ENCODE assay signal across 1 cellular context in genomic region chrX:123962794-123963373, GRCh38.
TF ChIP-seq lines count a peak whose summit lies in the region.

No MANE protein-coding gene starts in this region.

TF ChIP-seq in HepG2, 621 proteins besides CTCF, POLR2A, EP300 and RAD21 (continued from another document and continues in another):
- TF ChIP-seq UBTF (CRISPR knock-in tag; IDR thresholded peaks at IDR 0.05): no peak
- peak; percentile 47; the same call in 1 of the 2 replicates for TF ChIP-seq CREM (IDR thresholded peaks at IDR 0.05)
- TF ChIP-seq CREM (CRISPR knock-in tag; IDR thresholded peaks at IDR 0.05): no peak
- TF ChIP-seq ZEB1 (IDR thresholded peaks at IDR 0.05; ENCODE audit: insufficient replicate concordance, low read depth): no peak
- no peak for TF ChIP-seq PRDM4 (CRISPR knock-in tag; IDR thresholded peaks at IDR 0.05; ENCODE audit: borderline replicate concordance)
- TF ChIP-seq KMT2B (CRISPR knock-in tag; IDR thresholded peaks at IDR 0.05): no peak
- TF ChIP-seq ZMYM4 (CRISPR knock-in tag; IDR thresholded peaks at IDR 0.05): peak; percentile 51
- 0 out of 2 replicates have a peak, but pooled peaks have one; percentile 1 for TF ChIP-seq ZNF670 (CRISPR knock-in tag; IDR thresholded peaks at IDR 0.05; ENCODE audit: borderline replicate concordance)
- no peak for TF ChIP-seq TCF7L2 (IDR thresholded peaks at IDR 0.05; ENCODE audit: low read depth, low read length)
- TF ChIP-seq MAF1 (CRISPR knock-in tag; IDR thresholded peaks at IDR 0.05; ENCODE audit: borderline replicate concordance): no peak
- TF ChIP-seq ZNF746 (CRISPR knock-in tag; IDR thresholded peaks at IDR 0.05): peak; percentile 41; the same call in 1 of the 2 replicates
- no peak for TF ChIP-seq ZFP62 (CRISPR knock-in tag; IDR thresholded peaks at IDR 0.05)
- no peak for TF ChIP-seq KDM5A (IDR thresholded peaks at IDR 0.05; ENCODE audit: borderline replicate concordance, low read length)
- TF ChIP-seq CEBPG (CRISPR knock-in tag; IDR thresholded peaks at IDR 0.05): no peak
- TF ChIP-seq ZSCAN25 (CRISPR knock-in tag; IDR thresholded peaks at IDR 0.05): 0 out of 2 replicates have a peak, but pooled peaks have one; percentile 28
- peak; percentile 31; the same call in 1 of the 2 replicates for TF ChIP-seq ZNF878 (CRISPR knock-in tag; IDR thresholded peaks at IDR 0.05)
- TF ChIP-seq SALL1 (CRISPR knock-in tag; IDR thresholded peaks at IDR 0.05): peak; percentile 42
- TF ChIP-seq, protein P1, sequence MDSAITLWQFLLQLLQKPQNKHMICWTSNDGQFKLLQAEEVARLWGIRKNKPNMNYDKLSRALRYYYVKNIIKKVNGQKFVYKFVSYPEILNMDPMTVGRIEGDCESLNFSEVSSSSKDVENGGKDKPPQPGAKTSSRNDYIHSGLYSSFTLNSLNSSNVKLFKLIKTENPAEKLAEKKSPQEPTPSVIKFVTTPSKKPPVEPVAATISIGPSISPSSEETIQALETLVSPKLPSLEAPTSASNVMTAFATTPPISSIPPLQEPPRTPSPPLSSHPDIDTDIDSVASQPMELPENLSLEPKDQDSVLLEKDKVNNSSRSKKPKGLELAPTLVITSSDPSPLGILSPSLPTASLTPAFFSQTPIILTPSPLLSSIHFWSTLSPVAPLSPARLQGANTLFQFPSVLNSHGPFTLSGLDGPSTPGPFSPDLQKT (CRISPR knock-in tag; IDR thresholded peaks at IDR 0.05; ENCODE audit: borderline replicate concordance): no peak
- TF ChIP-seq, protein P2, sequence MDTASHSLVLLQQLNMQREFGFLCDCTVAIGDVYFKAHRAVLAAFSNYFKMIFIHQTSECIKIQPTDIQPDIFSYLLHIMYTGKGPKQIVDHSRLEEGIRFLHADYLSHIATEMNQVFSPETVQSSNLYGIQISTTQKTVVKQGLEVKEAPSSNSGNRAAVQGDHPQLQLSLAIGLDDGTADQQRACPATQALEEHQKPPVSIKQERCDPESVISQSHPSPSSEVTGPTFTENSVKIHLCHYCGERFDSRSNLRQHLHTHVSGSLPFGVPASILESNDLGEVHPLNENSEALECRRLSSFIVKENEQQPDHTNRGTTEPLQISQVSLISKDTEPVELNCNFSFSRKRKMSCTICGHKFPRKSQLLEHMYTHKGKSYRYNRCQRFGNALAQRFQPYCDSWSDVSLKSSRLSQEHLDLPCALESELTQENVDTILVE (CRISPR knock-in tag; IDR thresholded peaks at IDR 0.05): no peak
- no peak for TF ChIP-seq AGO2 (optimal IDR thresholded peaks at IDR 0.05; ENCODE audit: low read depth, low read length)
- TF ChIP-seq TFE3 (CRISPR knock-in tag; IDR thresholded peaks at IDR 0.05): no peak
- TF ChIP-seq FOXA1 (IDR thresholded peaks at IDR 0.05): no peak
- TF ChIP-seq FOXA1 (CRISPR knock-in tag; IDR thresholded peaks at IDR 0.05): no peak
- TF ChIP-seq RARA (CRISPR knock-in tag; IDR thresholded peaks at IDR 0.05): no peak
- TF ChIP-seq ZNF562 (CRISPR knock-in tag; IDR thresholded peaks at IDR 0.05; ENCODE audit: borderline replicate concordance): no peak
- TF ChIP-seq ZKSCAN1 (IDR thresholded peaks at IDR 0.05; ENCODE audit: low read length): no peak
- TF ChIP-seq, protein P3, sequence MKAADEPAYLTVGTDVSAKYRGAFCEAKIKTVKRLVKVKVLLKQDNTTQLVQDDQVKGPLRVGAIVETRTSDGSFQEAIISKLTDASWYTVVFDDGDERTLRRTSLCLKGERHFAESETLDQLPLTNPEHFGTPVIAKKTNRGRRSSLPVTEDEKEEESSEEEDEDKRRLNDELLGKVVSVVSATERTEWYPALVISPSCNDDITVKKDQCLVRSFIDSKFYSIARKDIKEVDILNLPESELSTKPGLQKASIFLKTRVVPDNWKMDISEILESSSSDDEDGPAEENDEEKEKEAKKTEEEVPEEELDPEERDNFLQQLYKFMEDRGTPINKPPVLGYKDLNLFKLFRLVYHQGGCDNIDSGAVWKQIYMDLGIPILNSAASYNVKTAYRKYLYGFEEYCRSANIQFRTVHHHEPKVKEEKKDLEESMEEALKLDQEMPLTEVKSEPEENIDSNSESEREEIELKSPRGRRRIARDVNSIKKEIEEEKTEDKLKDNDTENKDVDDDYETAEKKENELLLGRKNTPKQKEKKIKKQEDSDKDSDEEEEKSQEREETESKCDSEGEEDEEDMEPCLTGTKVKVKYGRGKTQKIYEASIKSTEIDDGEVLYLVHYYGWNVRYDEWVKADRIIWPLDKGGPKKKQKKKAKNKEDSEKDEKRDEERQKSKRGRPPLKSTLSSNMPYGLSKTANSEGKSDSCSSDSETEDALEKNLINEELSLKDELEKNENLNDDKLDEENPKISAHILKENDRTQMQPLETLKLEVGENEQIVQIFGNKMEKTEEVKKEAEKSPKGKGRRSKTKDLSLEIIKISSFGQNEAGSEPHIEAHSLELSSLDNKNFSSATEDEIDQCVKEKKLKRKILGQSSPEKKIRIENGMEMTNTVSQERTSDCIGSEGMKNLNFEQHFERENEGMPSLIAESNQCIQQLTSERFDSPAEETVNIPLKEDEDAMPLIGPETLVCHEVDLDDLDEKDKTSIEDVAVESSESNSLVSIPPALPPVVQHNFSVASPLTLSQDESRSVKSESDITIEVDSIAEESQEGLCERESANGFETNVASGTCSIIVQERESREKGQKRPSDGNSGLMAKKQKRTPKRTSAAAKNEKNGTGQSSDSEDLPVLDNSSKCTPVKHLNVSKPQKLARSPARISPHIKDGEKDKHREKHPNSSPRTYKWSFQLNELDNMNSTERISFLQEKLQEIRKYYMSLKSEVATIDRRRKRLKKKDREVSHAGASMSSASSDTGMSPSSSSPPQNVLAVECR (CRISPR knock-in tag; IDR thresholded peaks at IDR 0.05; ENCODE audit: borderline replicate concordance): peak; percentile 40; the same call in 1 of the 2 replicates
- TF ChIP-seq CEBPB (IDR thresholded peaks at IDR 0.05; ENCODE audit: borderline replicate concordance, low read depth, low read length): no peak
- TF ChIP-seq, protein P4, sequence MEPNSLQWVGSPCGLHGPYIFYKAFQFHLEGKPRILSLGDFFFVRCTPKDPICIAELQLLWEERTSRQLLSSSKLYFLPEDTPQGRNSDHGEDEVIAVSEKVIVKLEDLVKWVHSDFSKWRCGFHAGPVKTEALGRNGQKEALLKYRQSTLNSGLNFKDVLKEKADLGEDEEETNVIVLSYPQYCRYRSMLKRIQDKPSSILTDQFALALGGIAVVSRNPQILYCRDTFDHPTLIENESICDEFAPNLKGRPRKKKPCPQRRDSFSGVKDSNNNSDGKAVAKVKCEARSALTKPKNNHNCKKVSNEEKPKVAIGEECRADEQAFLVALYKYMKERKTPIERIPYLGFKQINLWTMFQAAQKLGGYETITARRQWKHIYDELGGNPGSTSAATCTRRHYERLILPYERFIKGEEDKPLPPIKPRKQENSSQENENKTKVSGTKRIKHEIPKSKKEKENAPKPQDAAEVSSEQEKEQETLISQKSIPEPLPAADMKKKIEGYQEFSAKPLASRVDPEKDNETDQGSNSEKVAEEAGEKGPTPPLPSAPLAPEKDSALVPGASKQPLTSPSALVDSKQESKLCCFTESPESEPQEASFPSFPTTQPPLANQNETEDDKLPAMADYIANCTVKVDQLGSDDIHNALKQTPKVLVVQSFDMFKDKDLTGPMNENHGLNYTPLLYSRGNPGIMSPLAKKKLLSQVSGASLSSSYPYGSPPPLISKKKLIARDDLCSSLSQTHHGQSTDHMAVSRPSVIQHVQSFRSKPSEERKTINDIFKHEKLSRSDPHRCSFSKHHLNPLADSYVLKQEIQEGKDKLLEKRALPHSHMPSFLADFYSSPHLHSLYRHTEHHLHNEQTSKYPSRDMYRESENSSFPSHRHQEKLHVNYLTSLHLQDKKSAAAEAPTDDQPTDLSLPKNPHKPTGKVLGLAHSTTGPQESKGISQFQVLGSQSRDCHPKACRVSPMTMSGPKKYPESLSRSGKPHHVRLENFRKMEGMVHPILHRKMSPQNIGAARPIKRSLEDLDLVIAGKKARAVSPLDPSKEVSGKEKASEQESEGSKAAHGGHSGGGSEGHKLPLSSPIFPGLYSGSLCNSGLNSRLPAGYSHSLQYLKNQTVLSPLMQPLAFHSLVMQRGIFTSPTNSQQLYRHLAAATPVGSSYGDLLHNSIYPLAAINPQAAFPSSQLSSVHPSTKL (CRISPR knock-in tag; IDR thresholded peaks at IDR 0.05): peak; percentile 12; the same call in 1 of the 2 replicates
- TF ChIP-seq ZNF10 (CRISPR knock-in tag; IDR thresholded peaks at IDR 0.05; ENCODE audit: borderline replicate concordance, low read depth): no peak
- TF ChIP-seq POLR2G (IDR thresholded peaks at IDR 0.05; ENCODE audit: low read depth, low read length): peak; percentile 56
- TF ChIP-seq SETDB1 (CRISPR knock-in tag; IDR thresholded peaks at IDR 0.05; ENCODE audit: borderline replicate concordance): no peak
- peak; percentile 96 for TF ChIP-seq SIX4 (CRISPR knock-in tag; IDR thresholded peaks at IDR 0.05)
- no peak for TF ChIP-seq SPEN (CRISPR knock-in tag; IDR thresholded peaks at IDR 0.05; ENCODE audit: low read depth)
- no peak for TF ChIP-seq XBP1 (CRISPR knock-in tag; IDR thresholded peaks at IDR 0.05)
- no peak for TF ChIP-seq ZNF18 (CRISPR knock-in tag; IDR thresholded peaks at IDR 0.05; ENCODE audit: insufficient replicate concordance)
- no peak for TF ChIP-seq KAT7 (CRISPR knock-in tag; IDR thresholded peaks at IDR 0.05; ENCODE audit: borderline replicate concordance)
- TF ChIP-seq, protein P5, sequence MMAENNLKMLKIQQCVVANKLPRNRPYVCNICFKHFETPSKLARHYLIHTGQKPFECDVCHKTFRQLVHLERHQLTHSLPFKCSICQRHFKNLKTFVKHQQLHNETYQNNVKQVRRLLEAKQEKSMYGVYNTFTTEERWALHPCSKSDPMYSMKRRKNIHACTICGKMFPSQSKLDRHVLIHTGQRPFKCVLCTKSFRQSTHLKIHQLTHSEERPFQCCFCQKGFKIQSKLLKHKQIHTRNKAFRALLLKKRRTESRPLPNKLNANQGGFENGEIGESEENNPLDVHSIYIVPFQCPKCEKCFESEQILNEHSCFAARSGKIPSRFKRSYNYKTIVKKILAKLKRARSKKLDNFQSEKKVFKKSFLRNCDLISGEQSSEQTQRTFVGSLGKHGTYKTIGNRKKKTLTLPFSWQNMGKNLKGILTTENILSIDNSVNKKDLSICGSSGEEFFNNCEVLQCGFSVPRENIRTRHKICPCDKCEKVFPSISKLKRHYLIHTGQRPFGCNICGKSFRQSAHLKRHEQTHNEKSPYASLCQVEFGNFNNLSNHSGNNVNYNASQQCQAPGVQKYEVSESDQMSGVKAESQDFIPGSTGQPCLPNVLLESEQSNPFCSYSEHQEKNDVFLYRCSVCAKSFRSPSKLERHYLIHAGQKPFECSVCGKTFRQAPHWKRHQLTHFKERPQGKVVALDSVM (CRISPR knock-in tag; IDR thresholded peaks at IDR 0.05): 0 out of 2 replicates have a peak, but pooled peaks have one; percentile 6
- TF ChIP-seq NFIC (IDR thresholded peaks at IDR 0.05; ENCODE audit: low read length): no peak
- no peak for TF ChIP-seq ZNF207 (IDR thresholded peaks at IDR 0.05; ENCODE audit: borderline replicate concordance)
- TF ChIP-seq MAX (IDR thresholded peaks at IDR 0.05): peak; percentile 46; the same call in 1 of the 2 replicates
